ENCODE assay signal across 1 cellular context in genomic region chr11:33063326-33063775, GRCh38.
TF ChIP-seq lines count a peak whose summit lies in the region.

No MANE protein-coding gene starts in this region.

TF ChIP-seq in K562, 482 proteins besides CTCF, POLR2A, EP300 and RAD21 (continued from another document):
- TF ChIP-seq ZHX1 (conservative IDR thresholded peaks at IDR 0.05; ENCODE audit: low read length) (no peak), SPI1 (IDR thresholded peaks at IDR 0.05; ENCODE audit: borderline replicate concordance, low read depth, low read length) (peak; percentile 28; the same call in 1 of the 2 replicates), ELK1 (CRISPR knock-in tag; IDR thresholded peaks at IDR 0.05) (no peak), PTBP1 (IDR thresholded peaks at IDR 0.05; ENCODE audit: low read depth, low read length) (no peak), MYNN (IDR thresholded peaks at IDR 0.05) (peak; percentile 52; the same call in 1 of the 2 replicates), MYNN (CRISPR knock-in tag; IDR thresholded peaks at IDR 0.05) (no peak), NONO (IDR thresholded peaks at IDR 0.05; ENCODE audit: low read depth in 2 of 2, low read length in 1 of 2) (no peak), CC2D1A (IDR thresholded peaks at IDR 0.05) (no peak), ZNF398 (CRISPR knock-in tag; IDR thresholded peaks at IDR 0.05) (no peak), ZFP1 (CRISPR knock-in tag; IDR thresholded peaks at IDR 0.05) (no peak), ZNF740 (CRISPR knock-in tag; IDR thresholded peaks at IDR 0.05) (no peak), ZNF740 (tag; IDR thresholded peaks at IDR 0.05) (no peak)
